Comparison of ENCODE assay signal across 22 cellular contexts in the genomic region with DNA sequence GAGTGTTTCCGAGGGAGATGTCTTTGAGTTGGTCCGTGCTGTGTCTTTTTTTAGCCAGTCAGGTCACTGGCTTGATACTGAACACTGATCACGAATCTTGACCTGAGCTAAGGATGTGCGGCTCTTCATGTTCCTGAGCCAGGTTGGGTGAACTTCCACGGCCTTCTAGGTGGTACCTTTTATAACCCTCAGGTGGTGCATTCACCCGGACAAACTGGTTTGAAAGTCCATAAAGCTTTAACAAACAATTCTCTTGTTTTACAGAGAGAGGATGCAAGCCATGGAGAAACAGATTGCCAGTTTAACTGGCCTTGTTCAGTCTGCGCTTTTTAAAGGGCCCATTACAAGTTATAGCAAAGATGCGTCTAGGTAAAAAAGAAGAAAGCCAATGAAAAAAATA.
DNase-seq lines count a peak whose midpoint lies in the region; ATAC-seq and TF ChIP-seq lines count a peak whose summit lies in the region.
"Had no signal": no experiment of that assay in that cellular context is flagged by ENCODE, and none has a peak within 500 bp of the region (broad histone marks: within the 10 kb centered on the region; RNA-seq: fewer than 3 reads in every experiment).

No MANE protein-coding gene starts in this region.

- H3K27ac Mint-ChIP-seq in WTC11 (peak overlapping the region; percentile 89), type B pancreatic cell (peak overlapping the region; percentile 21)
- H3K27ac Mint-ChIP-seq in CD4-positive, alpha-beta T cell, result no peak overlapping the region
- H3K27ac Mint-ChIP-seq: HFFc6 had no signal

- 0 out of 2 replicates have a peak, but pooled peaks cover 5% of the 10 kb centered on the region for H3K36me3 Mint-ChIP-seq in WTC11
- H3K36me3 Mint-ChIP-seq in type B pancreatic cell, result peaks cover 39% of the 10 kb centered on the region
- no peaks in the 10 kb centered on the region for H3K36me3 Mint-ChIP-seq in CD4-positive, alpha-beta T cell (ENCODE audit: low read depth)

- POLR2A ChIA-PET in WTC11 (lab: Charles Lee), result no interaction called here
- POLR2A ChIA-PET in CD4-positive, alpha-beta T cell (lab: Charles Lee), result no interaction called here

- intact Hi-C loops in CD4-positive, alpha-beta T cell (cut with DNase I, micrococcal nuclease), result no loop called here

- H3K4me3 Mint-ChIP-seq in WTC11 (no peak overlapping the region), type B pancreatic cell (no peak overlapping the region)
- H3K4me3 Mint-ChIP-seq in CD4-positive, alpha-beta T cell, result no peak overlapping the region
- H3K4me3 Mint-ChIP-seq: HFFc6 had no signal

- no peaks in the 10 kb centered on the region for H3K27me3 Mint-ChIP-seq in WTC11 (ENCODE audit: low read depth)
- H3K27me3 Mint-ChIP-seq in type B pancreatic cell, result no peaks in the 10 kb centered on the region
- no peaks in the 10 kb centered on the region for H3K27me3 Mint-ChIP-seq in CD4-positive, alpha-beta T cell

- DNase-seq in SIG-M5 treated with dmso at 0.1 percent for 504 hours (lab: John Stamatoyannopoulos, UW; ENCODE audit: unreplicated experiment) (peak; percentile 40), SIG-M5 (lab: John Stamatoyannopoulos, UW) (no peak), WTC11 (ENCODE audit: low spot score) (no peak), left kidney (ENCODE audit: low read depth, low spot score) (peak; percentile 24), type B pancreatic cell (ENCODE audit: extremely low spot score, unreplicated experiment) (no peak), NCI-H524 (lab: John Stamatoyannopoulos, UW) (no peak)
- DNase-seq in CD4-positive, alpha-beta T cell, result no peak
- no peak for DNase-seq in stimulated activated naive CD4-positive, alpha-beta T cell treated with Interleukin-2 at 50 U/mL for 16 hours (lab: John Stamatoyannopoulos, UW)
- DNase-seq: DND-41; GDM1; GM23248; HFFc6; MM.1S; NCI-H1092 treated with DMSO at 0.1 percent for 48 hours; NCI-H1694; NCI-H2107; NCI-H2227 treated with DMSO at 0.1 percent for 48 hours; NCI-H524 treated with DMSO at 0.1 percent for 48 hours; NK-92 treated with Interleukin-12 subunit alpha and Interleukin-12 subunit beta, amount 100 ng/mL, for 24 hours; SJCRH30 had no signal

- no peaks in the 10 kb centered on the region for H3K9me3 ChIP-seq in CD4-positive, alpha-beta T cell (ENCODE audit: control insufficient read depth, low read length)
- H3K9me3 ChIP-seq: BLaER1, SJCRH30 had no signal

- CTCF ChIA-PET in WTC11 (lab: Charles Lee), result interaction anchor here (0.8 kb wide), 1 partner anchor 63 kb away, joined by 3 read pairs; no protein-coding TSS in a partner anchor
- CTCF ChIA-PET in CD4-positive, alpha-beta T cell (lab: Charles Lee), result no interaction called here

- H3K27ac ChIP-seq in CD4-positive, alpha-beta T cell (ENCODE audit: low read depth, low read length), result no peak overlapping the region
- H3K27ac ChIP-seq: BLaER1, GM23248, SJCRH30 had no signal

- H3K9me3 Mint-ChIP-seq in WTC11 (no peaks in the 10 kb centered on the region), type B pancreatic cell (no peaks in the 10 kb centered on the region)
- H3K9me3 Mint-ChIP-seq in CD4-positive, alpha-beta T cell, result no peaks in the 10 kb centered on the region
- H3K9me3 Mint-ChIP-seq: HFFc6 had no signal

- no peak for ATAC-seq in WTC11
- ATAC-seq in CD4-positive, alpha-beta T cell (ENCODE audit: poor library complexity), result no peak
- ATAC-seq: GM12878 had no signal

- TF ChIP-seq CTCF in WTC11 (IDR thresholded peaks at IDR 0.05) (no peak), type B pancreatic cell (conservative IDR thresholded peaks at IDR 0.05) (no peak)
- no peak for TF ChIP-seq CTCF in CD4-positive, alpha-beta T cell (IDR thresholded peaks at IDR 0.05)

- H3K4me1 Mint-ChIP-seq in WTC11 (peaks cover 22% of the 10 kb centered on the region), type B pancreatic cell (ENCODE audit: unreplicated experiment) (no peaks in the 10 kb centered on the region)
- H3K4me1 Mint-ChIP-seq in CD4-positive, alpha-beta T cell (ENCODE audit: low read depth), result no peaks in the 10 kb centered on the region

- no peaks in the 10 kb centered on the region for H3K27me3 ChIP-seq in CD4-positive, alpha-beta T cell (ENCODE audit: control insufficient read depth, insufficient read depth, low read length)
- H3K27me3 ChIP-seq: BLaER1, SJCRH30 had no signal

TF ChIP-seq in WTC11, 78 proteins besides CTCF, POLR2A, EP300 and RAD21:
- TF ChIP-seq ZNF416 (CRISPR knock-in tag; IDR thresholded peaks at IDR 0.05) (no peak), OVOL2 (CRISPR knock-in tag; IDR thresholded peaks at IDR 0.05; ENCODE audit: borderline replicate concordance) (no peak), FOXK1 (CRISPR knock-in tag; IDR thresholded peaks at IDR 0.05) (no peak), NR1H2 (CRISPR knock-in tag; IDR thresholded peaks at IDR 0.05) (no peak), ZNF263 (CRISPR knock-in tag; IDR thresholded peaks at IDR 0.05; ENCODE audit: low read depth) (no peak)
- TF ChIP-seq, protein P1, sequence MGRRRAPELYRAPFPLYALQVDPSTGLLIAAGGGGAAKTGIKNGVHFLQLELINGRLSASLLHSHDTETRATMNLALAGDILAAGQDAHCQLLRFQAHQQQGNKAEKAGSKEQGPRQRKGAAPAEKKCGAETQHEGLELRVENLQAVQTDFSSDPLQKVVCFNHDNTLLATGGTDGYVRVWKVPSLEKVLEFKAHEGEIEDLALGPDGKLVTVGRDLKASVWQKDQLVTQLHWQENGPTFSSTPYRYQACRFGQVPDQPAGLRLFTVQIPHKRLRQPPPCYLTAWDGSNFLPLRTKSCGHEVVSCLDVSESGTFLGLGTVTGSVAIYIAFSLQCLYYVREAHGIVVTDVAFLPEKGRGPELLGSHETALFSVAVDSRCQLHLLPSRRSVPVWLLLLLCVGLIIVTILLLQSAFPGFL (CRISPR knock-in tag; IDR thresholded peaks at IDR 0.05; ENCODE audit: borderline replicate concordance), result no peak
- TF ChIP-seq, protein P2, sequence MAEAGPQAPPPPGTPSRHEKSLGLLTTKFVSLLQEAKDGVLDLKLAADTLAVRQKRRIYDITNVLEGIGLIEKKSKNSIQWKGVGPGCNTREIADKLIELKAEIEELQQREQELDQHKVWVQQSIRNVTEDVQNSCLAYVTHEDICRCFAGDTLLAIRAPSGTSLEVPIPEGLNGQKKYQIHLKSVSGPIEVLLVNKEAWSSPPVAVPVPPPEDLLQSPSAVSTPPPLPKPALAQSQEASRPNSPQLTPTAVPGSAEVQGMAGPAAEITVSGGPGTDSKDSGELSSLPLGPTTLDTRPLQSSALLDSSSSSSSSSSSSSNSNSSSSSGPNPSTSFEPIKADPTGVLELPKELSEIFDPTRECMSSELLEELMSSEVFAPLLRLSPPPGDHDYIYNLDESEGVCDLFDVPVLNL (CRISPR knock-in tag; IDR thresholded peaks at IDR 0.05; ENCODE audit: borderline replicate concordance, low read depth), result no peak
- TF ChIP-seq, protein P3, sequence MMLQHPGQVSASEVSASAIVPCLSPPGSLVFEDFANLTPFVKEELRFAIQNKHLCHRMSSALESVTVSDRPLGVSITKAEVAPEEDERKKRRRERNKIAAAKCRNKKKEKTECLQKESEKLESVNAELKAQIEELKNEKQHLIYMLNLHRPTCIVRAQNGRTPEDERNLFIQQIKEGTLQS (CRISPR knock-in tag; conservative IDR thresholded peaks at IDR 0.05), result no peak
- TF ChIP-seq, protein P4, sequence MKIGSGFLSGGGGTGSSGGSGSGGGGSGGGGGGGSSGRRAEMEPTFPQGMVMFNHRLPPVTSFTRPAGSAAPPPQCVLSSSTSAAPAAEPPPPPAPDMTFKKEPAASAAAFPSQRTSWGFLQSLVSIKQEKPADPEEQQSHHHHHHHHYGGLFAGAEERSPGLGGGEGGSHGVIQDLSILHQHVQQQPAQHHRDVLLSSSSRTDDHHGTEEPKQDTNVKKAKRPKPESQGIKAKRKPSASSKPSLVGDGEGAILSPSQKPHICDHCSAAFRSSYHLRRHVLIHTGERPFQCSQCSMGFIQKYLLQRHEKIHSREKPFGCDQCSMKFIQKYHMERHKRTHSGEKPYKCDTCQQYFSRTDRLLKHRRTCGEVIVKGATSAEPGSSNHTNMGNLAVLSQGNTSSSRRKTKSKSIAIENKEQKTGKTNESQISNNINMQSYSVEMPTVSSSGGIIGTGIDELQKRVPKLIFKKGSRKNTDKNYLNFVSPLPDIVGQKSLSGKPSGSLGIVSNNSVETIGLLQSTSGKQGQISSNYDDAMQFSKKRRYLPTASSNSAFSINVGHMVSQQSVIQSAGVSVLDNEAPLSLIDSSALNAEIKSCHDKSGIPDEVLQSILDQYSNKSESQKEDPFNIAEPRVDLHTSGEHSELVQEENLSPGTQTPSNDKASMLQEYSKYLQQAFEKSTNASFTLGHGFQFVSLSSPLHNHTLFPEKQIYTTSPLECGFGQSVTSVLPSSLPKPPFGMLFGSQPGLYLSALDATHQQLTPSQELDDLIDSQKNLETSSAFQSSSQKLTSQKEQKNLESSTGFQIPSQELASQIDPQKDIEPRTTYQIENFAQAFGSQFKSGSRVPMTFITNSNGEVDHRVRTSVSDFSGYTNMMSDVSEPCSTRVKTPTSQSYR (CRISPR knock-in tag; IDR thresholded peaks at IDR 0.05), result no peak
- TF ChIP-seq, protein P5, sequence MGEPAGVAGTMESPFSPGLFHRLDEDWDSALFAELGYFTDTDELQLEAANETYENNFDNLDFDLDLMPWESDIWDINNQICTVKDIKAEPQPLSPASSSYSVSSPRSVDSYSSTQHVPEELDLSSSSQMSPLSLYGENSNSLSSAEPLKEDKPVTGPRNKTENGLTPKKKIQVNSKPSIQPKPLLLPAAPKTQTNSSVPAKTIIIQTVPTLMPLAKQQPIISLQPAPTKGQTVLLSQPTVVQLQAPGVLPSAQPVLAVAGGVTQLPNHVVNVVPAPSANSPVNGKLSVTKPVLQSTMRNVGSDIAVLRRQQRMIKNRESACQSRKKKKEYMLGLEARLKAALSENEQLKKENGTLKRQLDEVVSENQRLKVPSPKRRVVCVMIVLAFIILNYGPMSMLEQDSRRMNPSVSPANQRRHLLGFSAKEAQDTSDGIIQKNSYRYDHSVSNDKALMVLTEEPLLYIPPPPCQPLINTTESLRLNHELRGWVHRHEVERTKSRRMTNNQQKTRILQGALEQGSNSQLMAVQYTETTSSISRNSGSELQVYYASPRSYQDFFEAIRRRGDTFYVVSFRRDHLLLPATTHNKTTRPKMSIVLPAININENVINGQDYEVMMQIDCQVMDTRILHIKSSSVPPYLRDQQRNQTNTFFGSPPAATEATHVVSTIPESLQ (CRISPR knock-in tag; IDR thresholded peaks at IDR 0.05), result no peak

Comparison
In these comparisons a context has a peak if more than half of its experiments do, and no peak if none do; other contexts are left out.
1. DNase-seq: peak in SIG-M5 treated with dmso at 0.1 percent for 504 hours (single experiment) and left kidney (single experiment); none in SIG-M5 (single experiment), WTC11 (single experiment), type B pancreatic cell (single experiment), NCI-H524 (0 of 2), CD4-positive, alpha-beta T cell (0 of 10) and stimulated activated naive CD4-positive, alpha-beta T cell treated with Interleukin-2 at 50 U/mL for 16 hours (single experiment).